In genomic region chr10:397321-398068, GRCh38 we compare ENCODE assay signal across 21 cellular contexts.
DNase-seq lines count a peak whose midpoint lies in the region; ATAC-seq, FAIRE-seq and TF ChIP-seq lines count a peak whose summit lies in the region.
"Had no signal": no experiment of that assay in that cellular context is flagged by ENCODE, and none has a peak within 500 bp of the region (broad histone marks: within the 10 kb centered on the region; RNA-seq: fewer than 3 reads in every experiment).

No MANE protein-coding gene starts in this region.

- no peak for TF ChIP-seq CTCF in AG04450 (IDR thresholded peaks at IDR 0.05; ENCODE audit: low read depth, low read length)
- no peak; the same call in 1 of the 2 replicates for TF ChIP-seq CTCF in OCI-LY1 (IDR thresholded peaks at IDR 0.05; ENCODE audit: low read length)
- no peak for TF ChIP-seq CTCF in mesothelial cell of epicardium (IDR thresholded peaks at IDR 0.05; ENCODE audit: unreplicated experiment)

- H3K27me3 ChIP-seq in AG04450 (ENCODE audit: control insufficient read depth, insufficient read depth, low read length): no peaks in the 10 kb centered on the region
- no peaks in the 10 kb centered on the region for H3K27me3 ChIP-seq in OCI-LY1 (ENCODE audit: insufficient read depth, low read length)

- peaks cover 20% of the 10 kb centered on the region for H3K4me1 Mint-ChIP-seq in mesothelial cell of epicardium

- H3K9ac ChIP-seq in OCI-LY1 (ENCODE audit: low read length): peak overlapping the region; percentile 53; the same call in 1 of the 2 replicates
- H3K9ac ChIP-seq: KMS-11 had no signal

- ATAC-seq in HG02970 (IDR thresholded peaks at IDR 0.05; ENCODE audit: low FRiP score, unreplicated experiment): no peak
- ATAC-seq in HG02588 (IDR thresholded peaks at IDR 0.05; ENCODE audit: unreplicated experiment): no peak
- ATAC-seq: activated naive CD4-positive, alpha-beta T cell treated with anti-CD3 and anti-CD28 coated beads, Interleukin-2, amount 50 U/mL, for 72 hours; effector memory CD8-positive, alpha-beta T cell had no signal

- H3K27ac ChIP-seq in AG04450 (ENCODE audit: low read depth, low read length) (peak overlapping the region; percentile 11), OCI-LY1 (ENCODE audit: low read depth, low read length, poor library complexity, severe bottlenecking) (peak overlapping the region; percentile 95)
- H3K27ac ChIP-seq: KMS-11, skin epidermis had no signal

- no peaks in the 10 kb centered on the region for H3K27me3 Mint-ChIP-seq in mesothelial cell of epicardium (ENCODE audit: low read depth)
- H3K27me3 Mint-ChIP-seq: effector memory CD8-positive, alpha-beta T cell had no signal

- H3K4me2 ChIP-seq in OCI-LY1 (ENCODE audit: low read length): peak overlapping the region; percentile 53
- H3K4me2 ChIP-seq: KMS-11 had no signal

- peak overlapping the region; percentile 91 for H3K27ac Mint-ChIP-seq in mesothelial cell of epicardium
- H3K27ac Mint-ChIP-seq: activated naive CD4-positive, alpha-beta T cell treated with anti-CD3 and anti-CD28 coated beads, Interleukin-2, amount 50 U/mL, for 72 hours; activated T-helper 1 cell treated with anti-CD3 and anti-CD28 coated beads, Interleukin-12 subunit alpha, Interleukin-12 subunit beta, Interleukin-2, Interleukin-4 antibody, amounts not matched to agents 30 ng/mL and 10 ng/mL and 1 ng/mL, durations not matched to agents 14 hours and 24 hours and 36 hours; CD14-positive monocyte; nephron progenitor cell; T-helper 1 cell treated with Interleukin-12 subunit alpha and Interleukin-12 subunit beta and Interleukin-4 antibody, amounts not matched to agents 30 μg/mL and 1 μg/mL, for 36 hours had no signal

- H2AFZ ChIP-seq in OCI-LY1 (ENCODE audit: low read length): no peak overlapping the region

- H3K9me3 ChIP-seq in AG04450 (ENCODE audit: control insufficient read depth, insufficient read depth, low read length): no peaks in the 10 kb centered on the region; the same call in 1 of the 2 replicates
- no peaks in the 10 kb centered on the region for H3K9me3 ChIP-seq in OCI-LY1 (ENCODE audit: low read length)

- POLR2A ChIA-PET in AG04450 (lab: Yijun Ruan, JAX): no interaction called here

- no peaks in the 10 kb centered on the region for H3F3A ChIP-seq in OCI-LY1 (ENCODE audit: insufficient read depth, low read length)

- H3K4me3 Mint-ChIP-seq in mesothelial cell of epicardium: peak overlapping the region; percentile 44
- H3K4me3 Mint-ChIP-seq: activated T-helper 1 cell treated with anti-CD3 and anti-CD28 coated beads, Interleukin-12 subunit alpha, Interleukin-12 subunit beta, Interleukin-2, Interleukin-4 antibody, amounts not matched to agents 30 ng/mL and 10 ng/mL and 1 ng/mL, durations not matched to agents 14 hours and 24 hours and 36 hours; CD14-positive monocyte; effector memory CD8-positive, alpha-beta T cell; nephron progenitor cell; T-helper 1 cell treated with Interleukin-12 subunit alpha and Interleukin-12 subunit beta and Interleukin-4 antibody, amounts not matched to agents 30 μg/mL and 1 μg/mL, for 36 hours had no signal

- no peaks in the 10 kb centered on the region for H3K79me2 ChIP-seq in OCI-LY1 (ENCODE audit: insufficient read depth, low read length)

- H3K9me3 Mint-ChIP-seq in mesothelial cell of epicardium: no peaks in the 10 kb centered on the region
- H3K9me3 Mint-ChIP-seq: activated naive CD4-positive, alpha-beta T cell treated with anti-CD3 and anti-CD28 coated beads, Interleukin-2, amount 50 U/mL, for 72 hours; activated T-helper 1 cell treated with anti-CD3 and anti-CD28 coated beads, Interleukin-12 subunit alpha, Interleukin-12 subunit beta, Interleukin-2, Interleukin-4 antibody, amounts not matched to agents 30 ng/mL and 10 ng/mL and 1 ng/mL, durations not matched to agents 14 hours and 24 hours and 36 hours; effector memory CD8-positive, alpha-beta T cell; nephron progenitor cell; T-helper 1 cell treated with Interleukin-12 subunit alpha and Interleukin-12 subunit beta and Interleukin-4 antibody, amounts not matched to agents 30 μg/mL and 1 μg/mL, for 36 hours had no signal

- no peak for DNase-seq in AG04450 (ENCODE audit: low read depth, low spot score)
- no peak for DNase-seq in GM12891 (ENCODE audit: insufficient read length, low spot score)
- DNase-seq in mesothelial cell of epicardium (ENCODE audit: low spot score in 2 of 2, unreplicated experiment in 2 of 2): no peak
- DNase-seq in stimulated activated CD4-positive, alpha-beta T cell treated with anti-CD3 and anti-CD28 coated beads, Interleukin-4, amount 100 ng/mL, for 4 hours: no peak
- no peak for DNase-seq in activated CD4-positive, alpha-beta T cell treated with anti-CD3 and anti-CD28 coated beads, Interleukin-2, amount 50 U/mL, for 1 hour
- DNase-seq: DMS 273 treated with DMSO at 0.1 percent for 48 hours; effector memory CD8-positive, alpha-beta T cell; NCI-H2171; nephron progenitor cell; posterior cingulate gyrus; SHP77 treated with DMSO at 0.1 percent for 48 hours; stimulated activated CD4-positive, alpha-beta T cell treated with anti-CD3 and anti-CD28 coated beads, Interleukin-2, amount 100 ng/mL, for 48 hours had no signal

- H3K36me3 ChIP-seq in OCI-LY1 (ENCODE audit: insufficient read depth, low read length): peaks cover 51% of the 10 kb centered on the region; the same call in 1 of the 2 replicates

- CTCF ChIA-PET in AG04450 (lab: Charles Lee): no interaction called here

- H3K4me1 ChIP-seq in OCI-LY1 (ENCODE audit: insufficient read depth, low read length, severe bottlenecking): peaks cover 65% of the 10 kb centered on the region

- peaks cover 13% of the 10 kb centered on the region for H3K36me3 Mint-ChIP-seq in mesothelial cell of epicardium
- H3K36me3 Mint-ChIP-seq: activated naive CD4-positive, alpha-beta T cell treated with anti-CD3 and anti-CD28 coated beads, Interleukin-2, amount 50 U/mL, for 72 hours; CD14-positive monocyte had no signal

- FAIRE-seq in GM12891 (lab: Jason Lieb, UNC): no peak

- TF ChIP-seq POLR2A in GM12891 (IDR thresholded peaks at IDR 0.05; ENCODE audit: low read depth, low read length): no peak

- H3K9me2 ChIP-seq in OCI-LY1 (ENCODE audit: low read depth, low read length): no peaks in the 10 kb centered on the region

- no peaks in the 10 kb centered on the region for H4K20me1 ChIP-seq in OCI-LY1 (ENCODE audit: insufficient read depth, low read length)

- H3K4me3 ChIP-seq in AG04450 (ENCODE audit: low read depth, low read length) (no peak overlapping the region), OCI-LY1 (ENCODE audit: low read depth, low read length, poor library complexity, severe bottlenecking) (peak overlapping the region; percentile 7)
- H3K4me3 ChIP-seq: skin epidermis had no signal

TF ChIP-seq in GM12891, 5 proteins besides CTCF, POLR2A, EP300 and RAD21:
- TF ChIP-seq POLR2AphosphoS5 (IDR thresholded peaks at IDR 0.05; ENCODE audit: low read depth, low read length): no peak
- TF ChIP-seq PAX5 (IDR thresholded peaks at IDR 0.05; ENCODE audit: insufficient read depth, low read length, severe bottlenecking): peak; percentile 56
- no peak for TF ChIP-seq POU2F2 (IDR thresholded peaks at IDR 0.05; ENCODE audit: low read depth, low read length)
